In the genomic region with DNA sequence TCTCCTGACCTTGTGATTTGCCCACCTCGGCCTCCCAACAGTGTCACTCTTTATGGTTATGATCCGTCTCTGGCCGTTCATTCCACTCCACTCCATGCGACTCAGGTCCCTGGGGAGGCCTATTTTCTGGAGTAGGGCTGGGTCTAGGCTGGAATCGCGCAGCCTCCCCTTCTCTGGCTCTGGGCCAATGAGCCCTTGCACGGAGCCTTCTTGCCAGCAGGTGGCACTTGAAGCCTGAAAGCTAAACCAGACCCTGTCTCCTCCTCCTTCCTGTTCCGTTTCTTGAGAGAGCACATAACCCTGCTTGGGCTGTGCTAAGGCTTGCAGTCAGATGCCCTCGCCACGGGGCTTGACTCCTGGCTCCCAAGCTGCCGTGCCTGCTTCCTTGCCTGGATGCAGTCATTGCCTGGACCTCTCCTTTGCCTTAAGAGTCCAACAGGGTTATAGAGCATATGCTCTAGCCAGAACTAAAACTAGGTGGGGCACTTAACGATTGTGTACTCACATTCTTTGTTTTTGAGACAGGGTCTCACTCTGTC, we compare ENCODE assay signal across 8 cellular contexts. TPM values are rescaled to one million over a fixed set of nuclear protein-coding genes. Genes with fewer than 3 reads are reported as not detected.
DNase-seq lines count a peak whose midpoint lies in the region; TF ChIP-seq lines count a peak whose summit lies in the region.

No MANE protein-coding gene starts in this region.

- no peak overlapping the region for H3K4me3 ChIP-seq in HEK293 (ENCODE audit: low read depth, low read length)
- peak overlapping the region; percentile 33; the same call in 1 of the 2 replicates for H3K4me3 ChIP-seq in SK-N-MC

- no peaks in the 10 kb centered on the region for H3K4me1 ChIP-seq in HEK293 (ENCODE audit: control insufficient read depth, insufficient read depth, low read length)

- H3K27ac ChIP-seq in HEK293 (ENCODE audit: extremely low read depth, low read depth, low read length) (no peak overlapping the region), SK-N-MC (no peak overlapping the region)

- POLR2A ChIA-PET in HEK293 (lab: Yijun Ruan, JAX): interaction anchor here (0.6 to 1.4 kb wide), 3 partner anchors 9 to 11 kb away, joined by 3 to 6 read pairs (median 3); partner anchors contain the start of gene DNAJB12

- H3K9me3 Mint-ChIP-seq in activated naive CD4-positive, alpha-beta T cell treated with anti-CD3 and anti-CD28 coated beads, Interleukin-2, amount 50 U/mL, for 24 hours: no peaks in the 10 kb centered on the region
- H3K9me3 Mint-ChIP-seq in glutamatergic neuron (ENCODE audit: unreplicated experiment) (peaks cover 4% of the 10 kb centered on the region), type B pancreatic cell (no peaks in the 10 kb centered on the region)

- H3K9ac ChIP-seq in SK-N-MC (ENCODE audit: insufficient read length): no peak overlapping the region

- H3K4me1 Mint-ChIP-seq in activated naive CD4-positive, alpha-beta T cell treated with anti-CD3 and anti-CD28 coated beads, Interleukin-2, amount 50 U/mL, for 24 hours: peaks cover 16% of the 10 kb centered on the region
- H3K4me1 Mint-ChIP-seq in glutamatergic neuron (ENCODE audit: low read depth, unreplicated experiment) (peaks cover 8% of the 10 kb centered on the region), type B pancreatic cell (ENCODE audit: unreplicated experiment) (peaks cover 7% of the 10 kb centered on the region)

- DNase-seq in GM03348 (ENCODE audit: low spot score): peak; percentile 91
- DNase-seq in NCI-H1105 (lab: John Stamatoyannopoulos, UW): peak; percentile 78
- peak; percentile 60 for DNase-seq in SK-N-MC (ENCODE audit: low read depth, low spot score)
- DNase-seq in glutamatergic neuron: peak; percentile 94
- DNase-seq in pons (ENCODE audit: low spot score): peak; percentile 90
- DNase-seq in type B pancreatic cell (ENCODE audit: extremely low spot score, unreplicated experiment): peak; percentile 90

- no peaks in the 10 kb centered on the region for H3K27me3 Mint-ChIP-seq in activated naive CD4-positive, alpha-beta T cell treated with anti-CD3 and anti-CD28 coated beads, Interleukin-2, amount 50 U/mL, for 24 hours
- H3K27me3 Mint-ChIP-seq in glutamatergic neuron (ENCODE audit: unreplicated experiment): peaks cover 3% of the 10 kb centered on the region
- no peaks in the 10 kb centered on the region for H3K27me3 Mint-ChIP-seq in type B pancreatic cell

- H3K9me3 ChIP-seq in HEK293 (ENCODE audit: control insufficient read depth, insufficient read depth, low read depth, low read length) (no peaks in the 10 kb centered on the region), SK-N-MC (ENCODE audit: low read depth, low read length) (no peaks in the 10 kb centered on the region)

- H3K36me3 Mint-ChIP-seq in activated naive CD4-positive, alpha-beta T cell treated with anti-CD3 and anti-CD28 coated beads, Interleukin-2, amount 50 U/mL, for 24 hours: peaks cover under 1% of the 10 kb centered on the region
- no peaks in the 10 kb centered on the region for H3K36me3 Mint-ChIP-seq in glutamatergic neuron (ENCODE audit: unreplicated experiment)
- peaks cover 9% of the 10 kb centered on the region for H3K36me3 Mint-ChIP-seq in type B pancreatic cell

- peak overlapping the region; percentile 57 for H3K27ac Mint-ChIP-seq in activated naive CD4-positive, alpha-beta T cell treated with anti-CD3 and anti-CD28 coated beads, Interleukin-2, amount 50 U/mL, for 24 hours
- H3K27ac Mint-ChIP-seq in glutamatergic neuron (ENCODE audit: unreplicated experiment) (peak overlapping the region; percentile 28), type B pancreatic cell (peak overlapping the region; percentile 62)

- H3K4me3 Mint-ChIP-seq in activated naive CD4-positive, alpha-beta T cell treated with anti-CD3 and anti-CD28 coated beads, Interleukin-2, amount 50 U/mL, for 24 hours: peak overlapping the region; percentile 37
- peak overlapping the region; percentile 25 for H3K4me3 Mint-ChIP-seq in glutamatergic neuron (ENCODE audit: unreplicated experiment)
- peak overlapping the region; percentile 25 for H3K4me3 Mint-ChIP-seq in type B pancreatic cell

- CTCF ChIA-PET in HEK293 (lab: Yijun Ruan, JAX): interaction anchor here (0.6 to 3.0 kb wide), 16 partner anchors 9 to 731 kb away, joined by 3 to 30 read pairs (median 3); no protein-coding TSS in a partner anchor

- TF ChIP-seq CTCF in HEK293 (tag by site-specific recombination; IDR thresholded peaks at IDR 0.05): peak; percentile 98
- peak; percentile 86 for TF ChIP-seq CTCF in glutamatergic neuron (IDR thresholded peaks at IDR 0.05; ENCODE audit: partially characterized antibody, unreplicated experiment)
- TF ChIP-seq CTCF in type B pancreatic cell (conservative IDR thresholded peaks at IDR 0.05): peak; percentile 98

- H3K36me3 ChIP-seq in HEK293 (ENCODE audit: control insufficient read depth in 2 of 2, insufficient read depth in 1 of 2, low read length in 2 of 2) (peaks cover 0 to 20% of the 10 kb centered on the region in 2 experiments; a peak in 2 of 3 replicates), SK-N-MC (ENCODE audit: insufficient read depth, low read length) (no peaks in the 10 kb centered on the region)

TF ChIP-seq in HEK293, 187 proteins besides CTCF, POLR2A, EP300 and RAD21 (continues in another document):
- TF ChIP-seq ZNF24 (tag by site-specific recombination; IDR thresholded peaks at IDR 0.05) (peak; percentile 87; the same call in 1 of the 2 replicates), KLF10 (tag by site-specific recombination; IDR thresholded peaks at IDR 0.05) (peak; percentile 69; the same call in 1 of the 2 replicates), ZNF548 (tag by site-specific recombination; IDR thresholded peaks at IDR 0.05) (no peak), IKZF3 (tag by site-specific recombination; IDR thresholded peaks at IDR 0.05) (peak; percentile 85), ZNF423 (tag by site-specific recombination; IDR thresholded peaks at IDR 0.05) (peak; percentile 71), ZNF488 (tag by site-specific recombination; IDR thresholded peaks at IDR 0.05) (no peak), GLIS1 (tag by site-specific recombination; IDR thresholded peaks at IDR 0.05) (peak; percentile 25; the same call in 1 of the 2 replicates), TRIM28 (IDR thresholded peaks at IDR 0.05; ENCODE audit: borderline replicate concordance, low read length) (no peak), ZNF776 (tag by site-specific recombination; IDR thresholded peaks at IDR 0.05; ENCODE audit: borderline replicate concordance) (no peak), ZFP69B (tag by site-specific recombination; IDR thresholded peaks at IDR 0.05) (no peak), ZNF2 (tag by site-specific recombination; IDR thresholded peaks at IDR 0.05) (peak; percentile 96), SCRT2 (tag by site-specific recombination; IDR thresholded peaks at IDR 0.05) (0 out of 2 replicates have a peak, but pooled peaks have one; percentile 25), ZNF664 (tag by site-specific recombination; IDR thresholded peaks at IDR 0.05) (no peak), ZEB2 (tag by site-specific recombination; IDR thresholded peaks at IDR 0.05) (peak; percentile 85), ZNF549 (tag by site-specific recombination; IDR thresholded peaks at IDR 0.05) (no peak), ZNF362 (tag by site-specific recombination; IDR thresholded peaks at IDR 0.05) (no peak), ZNF239 (tag by site-specific recombination; IDR thresholded peaks at IDR 0.05) (no peak), ZNF23 (tag by site-specific recombination; IDR thresholded peaks at IDR 0.05; ENCODE audit: borderline replicate concordance) (no peak), PBX3 (CRISPR knock-in tag; IDR thresholded peaks at IDR 0.05) (no peak), ZFHX2 (tag by site-specific recombination; conservative IDR thresholded peaks at IDR 0.05) (no peak), EGR2 (tag by site-specific recombination; IDR thresholded peaks at IDR 0.05; ENCODE audit: low read depth) (no peak), ZNF791 (tag by site-specific recombination; IDR thresholded peaks at IDR 0.05) (no peak), ZNF266 (tag by site-specific recombination; IDR thresholded peaks at IDR 0.05; ENCODE audit: low read depth) (no peak), ZNF558 (tag by site-specific recombination; IDR thresholded peaks at IDR 0.05) (peak; percentile 45; the same call in 1 of the 2 replicates)
- TF ChIP-seq, protein P1, sequence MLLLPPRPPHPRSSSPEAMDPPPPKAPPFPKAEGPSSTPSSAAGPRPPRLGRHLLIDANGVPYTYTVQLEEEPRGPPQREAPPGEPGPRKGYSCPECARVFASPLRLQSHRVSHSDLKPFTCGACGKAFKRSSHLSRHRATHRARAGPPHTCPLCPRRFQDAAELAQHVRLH (tag by site-specific recombination; IDR thresholded peaks at IDR 0.05): no peak; the same call in 1 of the 2 replicates

RNA-seq across cellular contexts. Expression of gene DNAJB12, which starts 9.6 kb away (rescaled TPM):
- total RNA-seq in glutamatergic neuron (ENCODE audit: unreplicated experiment) (23.0 TPM), type B pancreatic cell (ENCODE audit: low replicate concordance) (30.6 and 34.3 TPM in 2 replicates)
